Comparison of ENCODE assay signal across 9 cellular contexts in the genomic region with DNA sequence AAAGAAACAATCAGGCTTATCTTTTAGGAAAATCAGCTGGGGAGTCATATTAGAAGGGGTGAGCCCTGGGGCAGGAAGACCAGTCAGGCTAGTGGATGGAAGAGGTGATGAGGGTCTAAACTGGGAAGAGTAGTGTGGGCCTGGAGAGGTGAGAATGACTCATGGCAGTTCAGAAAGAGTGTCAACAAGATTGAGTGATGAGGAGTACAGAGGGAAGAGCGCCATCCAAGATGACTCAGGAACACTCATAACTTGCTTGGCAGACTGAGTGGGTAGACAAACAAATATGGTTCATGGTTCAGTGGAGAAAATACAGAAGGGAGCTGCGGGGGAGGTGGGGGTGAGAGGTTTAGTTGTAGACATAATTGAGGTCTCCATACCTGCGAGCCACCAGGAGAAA. TPM values are rescaled to one million over a fixed set of nuclear protein-coding genes. Genes with fewer than 3 reads are reported as not detected.
A peak's percentile ranks its signal among the peaks of the same experiment; 100 is the strongest.
DNase-seq lines count a peak whose midpoint lies in the region; ATAC-seq and TF ChIP-seq lines count a peak whose summit lies in the region.
"Had no signal": no experiment of that assay in that cellular context is flagged by ENCODE, and none has a peak within 500 bp of the region (broad histone marks: within the 10 kb centered on the region; RNA-seq: fewer than 3 reads in every experiment).

No MANE protein-coding gene starts in this region.

- H3K9me3 ChIP-seq in upper lobe of right lung = no peaks in the 10 kb centered on the region

- no peak overlapping the region for H3K27ac Mint-ChIP-seq in activated naive CD8-positive, alpha-beta T cell treated with anti-CD3 and anti-CD28 coated beads, Interleukin-2, amount 50 U/mL, for 24 hours
- H3K27ac Mint-ChIP-seq in activated naive CD8-positive, alpha-beta T cell treated with anti-CD3 and anti-CD28 coated beads for 36 hours = no peak overlapping the region
- no peak overlapping the region for H3K27ac Mint-ChIP-seq in natural killer cell treated with Interleukin-12 subunit alpha and Interleukin-12 subunit beta and Interleukin-15 and Interleukin-18, amount 100 ng/mL, for 72 hours

- H3K4me3 ChIP-seq in upper lobe of right lung = no peak overlapping the region

- H3K4me1 ChIP-seq in upper lobe of right lung = no peaks in the 10 kb centered on the region

- CTCF ChIA-PET in GM10248 (lab: Yijun Ruan, JAX) = interaction anchor here (3.5 kb wide), 1 partner anchor 298 kb away, joined by 62 read pairs; no protein-coding TSS in a partner anchor

- H3K4me1 Mint-ChIP-seq in activated naive CD8-positive, alpha-beta T cell treated with anti-CD3 and anti-CD28 coated beads, Interleukin-2, amount 50 U/mL, for 24 hours = peaks cover 10% of the 10 kb centered on the region
- H3K4me1 Mint-ChIP-seq in activated naive CD8-positive, alpha-beta T cell treated with anti-CD3 and anti-CD28 coated beads for 36 hours = peaks cover 2% of the 10 kb centered on the region
- H3K4me1 Mint-ChIP-seq in natural killer cell treated with Interleukin-12 subunit alpha and Interleukin-12 subunit beta and Interleukin-15 and Interleukin-18, amount 100 ng/mL, for 72 hours (ENCODE audit: low read depth in 2 of 2) = no peaks in the 10 kb centered on the region

- H3K36me3 ChIP-seq in upper lobe of right lung = no peaks in the 10 kb centered on the region

- no peaks in the 10 kb centered on the region for H3K27me3 ChIP-seq in upper lobe of right lung

- DNase-seq in activated naive CD8-positive, alpha-beta T cell treated with anti-CD3 and anti-CD28 coated beads, Interleukin-2, amount 50 U/mL, for 24 hours = no peak
- DNase-seq in activated naive CD8-positive, alpha-beta T cell treated with anti-CD3 and anti-CD28 coated beads for 36 hours = no peak
- DNase-seq in NCI-H146 (lab: John Stamatoyannopoulos, UW) = peak; percentile 41
- DNase-seq in upper lobe of right lung = no peak
- DNase-seq in GM10248 (ENCODE audit: extremely low spot score) = no peak
- DNase-seq in natural killer cell treated with Interleukin-12 subunit alpha and Interleukin-12 subunit beta and Interleukin-15 and Interleukin-18, amount 100 ng/mL, for 72 hours (ENCODE audit: low spot score) = no peak

- TF ChIP-seq CTCF in upper lobe of right lung (IDR thresholded peaks at IDR 0.05) (no peak), GM10248 (IDR thresholded peaks at IDR 0.05; ENCODE audit: control extremely low read depth, extremely low read depth, low read depth, missing control alignments) (no peak)

- peaks cover 22% of the 10 kb centered on the region for H3K27me3 Mint-ChIP-seq in activated naive CD8-positive, alpha-beta T cell treated with anti-CD3 and anti-CD28 coated beads, Interleukin-2, amount 50 U/mL, for 24 hours
- peaks cover 32% of the 10 kb centered on the region for H3K27me3 Mint-ChIP-seq in activated naive CD8-positive, alpha-beta T cell treated with anti-CD3 and anti-CD28 coated beads for 36 hours
- H3K27me3 Mint-ChIP-seq in natural killer cell treated with Interleukin-12 subunit alpha and Interleukin-12 subunit beta and Interleukin-15 and Interleukin-18, amount 100 ng/mL, for 72 hours = peaks cover 18 to 36% of the 10 kb centered on the region in 2 donors

- peak; percentile 97 for ATAC-seq in activated naive CD8-positive, alpha-beta T cell treated with anti-CD3 and anti-CD28 coated beads, Interleukin-2, amount 50 U/mL, for 24 hours
- ATAC-seq in esophagus mucosa (peak; percentile 98), upper lobe of right lung (peak; percentile 89), GM19328 (IDR thresholded peaks at IDR 0.05; ENCODE audit: unreplicated experiment) (no peak)
- no peak for ATAC-seq in natural killer cell treated with Interleukin-12 subunit alpha and Interleukin-12 subunit beta and Interleukin-15 and Interleukin-18, amount 100 ng/mL, for 72 hours

- H3K4me3 Mint-ChIP-seq in activated naive CD8-positive, alpha-beta T cell treated with anti-CD3 and anti-CD28 coated beads, Interleukin-2, amount 50 U/mL, for 24 hours = no peak overlapping the region
- no peak overlapping the region for H3K4me3 Mint-ChIP-seq in activated naive CD8-positive, alpha-beta T cell treated with anti-CD3 and anti-CD28 coated beads for 36 hours
- no peak overlapping the region for H3K4me3 Mint-ChIP-seq in natural killer cell treated with Interleukin-12 subunit alpha and Interleukin-12 subunit beta and Interleukin-15 and Interleukin-18, amount 100 ng/mL, for 72 hours

- no peaks in the 10 kb centered on the region for H3K9me3 Mint-ChIP-seq in activated naive CD8-positive, alpha-beta T cell treated with anti-CD3 and anti-CD28 coated beads, Interleukin-2, amount 50 U/mL, for 24 hours
- H3K9me3 Mint-ChIP-seq in activated naive CD8-positive, alpha-beta T cell treated with anti-CD3 and anti-CD28 coated beads for 36 hours = no peaks in the 10 kb centered on the region
- no peaks in the 10 kb centered on the region for H3K9me3 Mint-ChIP-seq in natural killer cell treated with Interleukin-12 subunit alpha and Interleukin-12 subunit beta and Interleukin-15 and Interleukin-18, amount 100 ng/mL, for 72 hours

- H3K27ac ChIP-seq in upper lobe of right lung = no peak overlapping the region
- H3K27ac ChIP-seq: HL-60 had no signal

- H3K36me3 Mint-ChIP-seq in activated naive CD8-positive, alpha-beta T cell treated with anti-CD3 and anti-CD28 coated beads, Interleukin-2, amount 50 U/mL, for 24 hours (ENCODE audit: low read depth) = no peaks in the 10 kb centered on the region
- H3K36me3 Mint-ChIP-seq in activated naive CD8-positive, alpha-beta T cell treated with anti-CD3 and anti-CD28 coated beads for 36 hours = no peaks in the 10 kb centered on the region
- no peaks in the 10 kb centered on the region for H3K36me3 Mint-ChIP-seq in natural killer cell treated with Interleukin-12 subunit alpha and Interleukin-12 subunit beta and Interleukin-15 and Interleukin-18, amount 100 ng/mL, for 72 hours

- intact Hi-C loops in upper lobe of right lung (cut with DNase I) = no loop called here

- POLR2A ChIA-PET in GM10248 (lab: Yijun Ruan, JAX) = no interaction called here

RNA-seq across cellular contexts. Expression of a gene that starts 17.3 kb away (rescaled TPM):
- total RNA-seq in activated naive CD8-positive, alpha-beta T cell treated with anti-CD3 and anti-CD28 coated beads for 36 hours = not detected
- total RNA-seq in esophagus mucosa (0.76 TPM), upper lobe of right lung (2.2 TPM)
- not detected for total RNA-seq in natural killer cell treated with Interleukin-12 subunit alpha and Interleukin-12 subunit beta and Interleukin-15 and Interleukin-18, amount 100 ng/mL, for 72 hours

Comparison
In these comparisons a context has a peak if more than half of its experiments do, and no peak if none do; other contexts are left out.
1. ATAC-seq: peak in activated naive CD8-positive, alpha-beta T cell treated with anti-CD3 and anti-CD28 coated beads, Interleukin-2, amount 50 U/mL, for 24 hours (single experiment), esophagus mucosa (single experiment) and upper lobe of right lung (single experiment); none in GM19328 (single experiment) and natural killer cell treated with Interleukin-12 subunit alpha and Interleukin-12 subunit beta and Interleukin-15 and Interleukin-18, amount 100 ng/mL, for 72 hours (0 of 2).